ENCODE assay signal across 1 cellular context in the genomic region with DNA sequence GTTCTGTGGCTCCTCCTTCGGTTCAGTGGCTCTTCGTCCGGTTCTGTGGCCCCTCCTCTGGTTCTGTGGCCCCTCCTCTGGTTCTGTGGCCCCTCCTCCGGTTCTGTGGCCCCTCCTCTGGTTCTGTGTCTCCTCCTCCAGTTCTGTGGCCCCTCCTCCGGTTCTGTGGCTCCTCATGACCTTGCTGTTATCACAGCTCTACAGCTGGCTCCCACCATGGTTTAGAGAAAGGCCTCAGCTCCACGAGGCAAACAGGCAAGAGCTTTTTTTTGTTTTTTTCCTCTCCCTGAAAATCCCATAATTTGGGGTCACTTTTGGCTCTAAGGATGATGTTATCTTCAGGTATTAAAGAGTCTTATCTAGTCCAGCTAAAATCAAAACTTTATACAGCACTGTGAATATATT.
TF ChIP-seq lines count a peak whose summit lies in the region.

No MANE protein-coding gene starts in this region.

TF ChIP-seq in K562, 482 proteins besides CTCF, POLR2A, EP300 and RAD21 (continued from another document and continues in another):
- TF ChIP-seq, protein P1, sequence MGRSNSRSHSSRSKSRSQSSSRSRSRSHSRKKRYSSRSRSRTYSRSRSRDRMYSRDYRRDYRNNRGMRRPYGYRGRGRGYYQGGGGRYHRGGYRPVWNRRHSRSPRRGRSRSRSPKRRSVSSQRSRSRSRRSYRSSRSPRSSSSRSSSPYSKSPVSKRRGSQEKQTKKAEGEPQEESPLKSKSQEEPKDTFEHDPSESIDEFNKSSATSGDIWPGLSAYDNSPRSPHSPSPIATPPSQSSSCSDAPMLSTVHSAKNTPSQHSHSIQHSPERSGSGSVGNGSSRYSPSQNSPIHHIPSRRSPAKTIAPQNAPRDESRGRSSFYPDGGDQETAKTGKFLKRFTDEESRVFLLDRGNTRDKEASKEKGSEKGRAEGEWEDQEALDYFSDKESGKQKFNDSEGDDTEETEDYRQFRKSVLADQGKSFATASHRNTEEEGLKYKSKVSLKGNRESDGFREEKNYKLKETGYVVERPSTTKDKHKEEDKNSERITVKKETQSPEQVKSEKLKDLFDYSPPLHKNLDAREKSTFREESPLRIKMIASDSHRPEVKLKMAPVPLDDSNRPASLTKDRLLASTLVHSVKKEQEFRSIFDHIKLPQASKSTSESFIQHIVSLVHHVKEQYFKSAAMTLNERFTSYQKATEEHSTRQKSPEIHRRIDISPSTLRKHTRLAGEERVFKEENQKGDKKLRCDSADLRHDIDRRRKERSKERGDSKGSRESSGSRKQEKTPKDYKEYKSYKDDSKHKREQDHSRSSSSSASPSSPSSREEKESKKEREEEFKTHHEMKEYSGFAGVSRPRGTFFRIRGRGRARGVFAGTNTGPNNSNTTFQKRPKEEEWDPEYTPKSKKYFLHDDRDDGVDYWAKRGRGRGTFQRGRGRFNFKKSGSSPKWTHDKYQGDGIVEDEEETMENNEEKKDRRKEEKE (IDR thresholded peaks at IDR 0.05; ENCODE audit: borderline replicate concordance in 1 of 2, control insufficient read depth in 1 of 2, low read depth in 2 of 2, low read length in 1 of 2): no peak
- TF ChIP-seq, protein P2, sequence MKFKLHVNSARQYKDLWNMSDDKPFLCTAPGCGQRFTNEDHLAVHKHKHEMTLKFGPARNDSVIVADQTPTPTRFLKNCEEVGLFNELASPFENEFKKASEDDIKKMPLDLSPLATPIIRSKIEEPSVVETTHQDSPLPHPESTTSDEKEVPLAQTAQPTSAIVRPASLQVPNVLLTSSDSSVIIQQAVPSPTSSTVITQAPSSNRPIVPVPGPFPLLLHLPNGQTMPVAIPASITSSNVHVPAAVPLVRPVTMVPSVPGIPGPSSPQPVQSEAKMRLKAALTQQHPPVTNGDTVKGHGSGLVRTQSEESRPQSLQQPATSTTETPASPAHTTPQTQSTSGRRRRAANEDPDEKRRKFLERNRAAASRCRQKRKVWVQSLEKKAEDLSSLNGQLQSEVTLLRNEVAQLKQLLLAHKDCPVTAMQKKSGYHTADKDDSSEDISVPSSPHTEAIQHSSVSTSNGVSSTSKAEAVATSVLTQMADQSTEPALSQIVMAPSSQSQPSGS (CRISPR knock-in tag; IDR thresholded peaks at IDR 0.05): no peak
- TF ChIP-seq, protein P3, sequence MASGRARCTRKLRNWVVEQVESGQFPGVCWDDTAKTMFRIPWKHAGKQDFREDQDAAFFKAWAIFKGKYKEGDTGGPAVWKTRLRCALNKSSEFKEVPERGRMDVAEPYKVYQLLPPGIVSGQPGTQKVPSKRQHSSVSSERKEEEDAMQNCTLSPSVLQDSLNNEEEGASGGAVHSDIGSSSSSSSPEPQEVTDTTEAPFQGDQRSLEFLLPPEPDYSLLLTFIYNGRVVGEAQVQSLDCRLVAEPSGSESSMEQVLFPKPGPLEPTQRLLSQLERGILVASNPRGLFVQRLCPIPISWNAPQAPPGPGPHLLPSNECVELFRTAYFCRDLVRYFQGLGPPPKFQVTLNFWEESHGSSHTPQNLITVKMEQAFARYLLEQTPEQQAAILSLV (tag; IDR thresholded peaks at IDR 0.05): no peak
- TF ChIP-seq HNRNPH1 (optimal IDR thresholded peaks at IDR 0.05; ENCODE audit: low read depth, low read length) (no peak), ZNF384 (IDR thresholded peaks at IDR 0.05; ENCODE audit: low read depth, low read length) (peak; percentile 89), SAFB (IDR thresholded peaks at IDR 0.05; ENCODE audit: borderline replicate concordance, low read depth, low read length) (no peak), LCOR (CRISPR knock-in tag; IDR thresholded peaks at IDR 0.05) (0 out of 2 replicates have a peak, but pooled peaks have one; percentile 20), HDGF (IDR thresholded peaks at IDR 0.05) (no peak), FOXM1 (IDR thresholded peaks at IDR 0.05; ENCODE audit: low read depth) (0 out of 2 replicates have a peak, but pooled peaks have one; percentile 25), FOXM1 (CRISPR knock-in tag; IDR thresholded peaks at IDR 0.05; ENCODE audit: low read depth) (no peak), CSDE1 (IDR thresholded peaks at IDR 0.05) (no peak), ARNT (IDR thresholded peaks at IDR 0.05) (0 out of 4 replicates have a peak, but pooled peaks of 1 of the 2 experiments have one; percentile 42), NFYB (IDR thresholded peaks at IDR 0.05; ENCODE audit: extremely low read depth, insufficient read length) (no peak), MTA3 (IDR thresholded peaks at IDR 0.05; ENCODE audit: borderline replicate concordance) (peak; percentile 35; the same call in 1 of the 2 replicates), KLF16 (IDR thresholded peaks at IDR 0.05) (0 out of 2 replicates have a peak, but pooled peaks have one; percentile 18), EP400 (IDR thresholded peaks at IDR 0.05) (peak; percentile 65), MAFK (IDR thresholded peaks at IDR 0.05; ENCODE audit: low read length) (0 out of 2 replicates have a peak, but pooled peaks have one; percentile 11), HCFC1 (IDR thresholded peaks at IDR 0.05; ENCODE audit: low read depth, low read length) (no peak), RBM15 (IDR thresholded peaks at IDR 0.05; ENCODE audit: insufficient read depth, low read length) (no peak), JUNB (CRISPR knock-in tag; conservative IDR thresholded peaks at IDR 0.05) (no peak), SMARCA4 (IDR thresholded peaks at IDR 0.05) (peak; percentile 87), ILF3 (IDR thresholded peaks at IDR 0.05; ENCODE audit: borderline replicate concordance) (no peak), ZSCAN32 (CRISPR knock-in tag; IDR thresholded peaks at IDR 0.05) (no peak), ZNF239 (CRISPR knock-in tag; IDR thresholded peaks at IDR 0.05) (no peak), HLTF (IDR thresholded peaks at IDR 0.05) (no peak), ELF2 (CRISPR knock-in tag; IDR thresholded peaks at IDR 0.05) (no peak), MYC (IDR thresholded peaks at IDR 0.05; ENCODE audit: low read depth, low read length) (peak; percentile 93), MYC (CRISPR knock-in tag; IDR thresholded peaks at IDR 0.05; ENCODE audit: borderline replicate concordance, low read depth) (no peak), CC2D1A (IDR thresholded peaks at IDR 0.05) (no peak), MAFF (IDR thresholded peaks at IDR 0.05; ENCODE audit: low read length) (no peak), CREM (IDR thresholded peaks at IDR 0.05; ENCODE audit: low read depth) (no peak), ZNF347 (CRISPR knock-in tag; IDR thresholded peaks at IDR 0.05; ENCODE audit: low read depth) (no peak), CHD2 (IDR thresholded peaks at IDR 0.05; ENCODE audit: low read depth, low read length) (no peak), NCOR1 (IDR thresholded peaks at IDR 0.05) (peak; percentile 68), ZNF311 (CRISPR knock-in tag; IDR thresholded peaks at IDR 0.05) (peak; percentile 48; the same call in 1 of the 2 replicates), PRMT5 (CRISPR knock-in tag; IDR thresholded peaks at IDR 0.05) (no peak), ZNF197 (CRISPR knock-in tag; IDR thresholded peaks at IDR 0.05; ENCODE audit: low read depth) (no peak), ZNF766 (CRISPR knock-in tag; conservative IDR thresholded peaks at IDR 0.05) (0 out of 2 replicates have a peak, but pooled peaks have one; percentile 42), TCF7L2 (IDR thresholded peaks at IDR 0.05; ENCODE audit: low read depth, low read length) (no peak), ZNF232 (CRISPR knock-in tag; IDR thresholded peaks at IDR 0.05) (no peak), FOXJ2 (tag; IDR thresholded peaks at IDR 0.05) (no peak), ILK (tag; IDR thresholded peaks at IDR 0.05; ENCODE audit: borderline replicate concordance, low read depth) (no peak), MCM7 (IDR thresholded peaks at IDR 0.05) (no peak), TAF7 (tag; IDR thresholded peaks at IDR 0.05) (no peak), HIVEP1 (CRISPR knock-in tag; IDR thresholded peaks at IDR 0.05) (0 out of 2 replicates have a peak, but pooled peaks have one; percentile 18), SMARCB1 (IDR thresholded peaks at IDR 0.05; ENCODE audit: insufficient read length, low read depth) (no peak), POLR2H (tag; IDR thresholded peaks at IDR 0.05; ENCODE audit: low read depth) (no peak), GTF2E2 (tag; IDR thresholded peaks at IDR 0.05) (no peak), POLR3A (IDR thresholded peaks at IDR 0.05; ENCODE audit: borderline replicate concordance, extremely low read depth, insufficient read depth, insufficient read length) (no peak), ZNF23 (CRISPR knock-in tag; IDR thresholded peaks at IDR 0.05) (no peak), E2F3 (CRISPR knock-in tag; IDR thresholded peaks at IDR 0.05) (no peak), ZNF174 (CRISPR knock-in tag; IDR thresholded peaks at IDR 0.05) (no peak)
- TF ChIP-seq, protein P4, sequence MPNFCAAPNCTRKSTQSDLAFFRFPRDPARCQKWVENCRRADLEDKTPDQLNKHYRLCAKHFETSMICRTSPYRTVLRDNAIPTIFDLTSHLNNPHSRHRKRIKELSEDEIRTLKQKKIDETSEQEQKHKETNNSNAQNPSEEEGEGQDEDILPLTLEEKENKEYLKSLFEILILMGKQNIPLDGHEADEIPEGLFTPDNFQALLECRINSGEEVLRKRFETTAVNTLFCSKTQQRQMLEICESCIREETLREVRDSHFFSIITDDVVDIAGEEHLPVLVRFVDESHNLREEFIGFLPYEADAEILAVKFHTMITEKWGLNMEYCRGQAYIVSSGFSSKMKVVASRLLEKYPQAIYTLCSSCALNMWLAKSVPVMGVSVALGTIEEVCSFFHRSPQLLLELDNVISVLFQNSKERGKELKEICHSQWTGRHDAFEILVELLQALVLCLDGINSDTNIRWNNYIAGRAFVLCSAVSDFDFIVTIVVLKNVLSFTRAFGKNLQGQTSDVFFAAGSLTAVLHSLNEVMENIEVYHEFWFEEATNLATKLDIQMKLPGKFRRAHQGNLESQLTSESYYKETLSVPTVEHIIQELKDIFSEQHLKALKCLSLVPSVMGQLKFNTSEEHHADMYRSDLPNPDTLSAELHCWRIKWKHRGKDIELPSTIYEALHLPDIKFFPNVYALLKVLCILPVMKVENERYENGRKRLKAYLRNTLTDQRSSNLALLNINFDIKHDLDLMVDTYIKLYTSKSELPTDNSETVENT (CRISPR knock-in tag; IDR thresholded peaks at IDR 0.05): no peak
- TF ChIP-seq, protein P5, sequence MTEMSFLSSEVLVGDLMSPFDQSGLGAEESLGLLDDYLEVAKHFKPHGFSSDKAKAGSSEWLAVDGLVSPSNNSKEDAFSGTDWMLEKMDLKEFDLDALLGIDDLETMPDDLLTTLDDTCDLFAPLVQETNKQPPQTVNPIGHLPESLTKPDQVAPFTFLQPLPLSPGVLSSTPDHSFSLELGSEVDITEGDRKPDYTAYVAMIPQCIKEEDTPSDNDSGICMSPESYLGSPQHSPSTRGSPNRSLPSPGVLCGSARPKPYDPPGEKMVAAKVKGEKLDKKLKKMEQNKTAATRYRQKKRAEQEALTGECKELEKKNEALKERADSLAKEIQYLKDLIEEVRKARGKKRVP (CRISPR knock-in tag; IDR thresholded peaks at IDR 0.05): no peak
- TF ChIP-seq, protein P6, sequence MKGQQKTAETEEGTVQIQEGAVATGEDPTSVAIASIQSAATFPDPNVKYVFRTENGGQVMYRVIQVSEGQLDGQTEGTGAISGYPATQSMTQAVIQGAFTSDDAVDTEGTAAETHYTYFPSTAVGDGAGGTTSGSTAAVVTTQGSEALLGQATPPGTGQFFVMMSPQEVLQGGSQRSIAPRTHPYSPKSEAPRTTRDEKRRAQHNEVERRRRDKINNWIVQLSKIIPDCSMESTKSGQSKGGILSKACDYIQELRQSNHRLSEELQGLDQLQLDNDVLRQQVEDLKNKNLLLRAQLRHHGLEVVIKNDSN (CRISPR knock-in tag; IDR thresholded peaks at IDR 0.05): no peak
- TF ChIP-seq, protein P7, sequence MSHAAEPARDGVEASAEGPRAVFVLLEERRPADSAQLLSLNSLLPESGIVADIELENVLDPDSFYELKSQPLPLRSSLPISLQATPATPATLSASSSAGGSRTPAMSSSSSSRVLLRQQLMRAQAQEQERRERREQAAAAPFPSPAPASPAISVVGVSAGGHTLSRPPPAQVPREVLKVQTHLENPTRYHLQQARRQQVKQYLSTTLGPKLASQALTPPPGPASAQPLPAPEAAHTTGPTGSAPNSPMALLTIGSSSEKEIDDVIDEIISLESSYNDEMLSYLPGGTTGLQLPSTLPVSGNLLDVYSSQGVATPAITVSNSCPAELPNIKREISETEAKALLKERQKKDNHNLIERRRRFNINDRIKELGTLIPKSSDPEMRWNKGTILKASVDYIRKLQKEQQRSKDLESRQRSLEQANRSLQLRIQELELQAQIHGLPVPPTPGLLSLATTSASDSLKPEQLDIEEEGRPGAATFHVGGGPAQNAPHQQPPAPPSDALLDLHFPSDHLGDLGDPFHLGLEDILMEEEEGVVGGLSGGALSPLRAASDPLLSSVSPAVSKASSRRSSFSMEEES (CRISPR knock-in tag; IDR thresholded peaks at IDR 0.05): 0 out of 2 replicates have a peak, but pooled peaks have one; percentile 10
- TF ChIP-seq, protein P8, sequence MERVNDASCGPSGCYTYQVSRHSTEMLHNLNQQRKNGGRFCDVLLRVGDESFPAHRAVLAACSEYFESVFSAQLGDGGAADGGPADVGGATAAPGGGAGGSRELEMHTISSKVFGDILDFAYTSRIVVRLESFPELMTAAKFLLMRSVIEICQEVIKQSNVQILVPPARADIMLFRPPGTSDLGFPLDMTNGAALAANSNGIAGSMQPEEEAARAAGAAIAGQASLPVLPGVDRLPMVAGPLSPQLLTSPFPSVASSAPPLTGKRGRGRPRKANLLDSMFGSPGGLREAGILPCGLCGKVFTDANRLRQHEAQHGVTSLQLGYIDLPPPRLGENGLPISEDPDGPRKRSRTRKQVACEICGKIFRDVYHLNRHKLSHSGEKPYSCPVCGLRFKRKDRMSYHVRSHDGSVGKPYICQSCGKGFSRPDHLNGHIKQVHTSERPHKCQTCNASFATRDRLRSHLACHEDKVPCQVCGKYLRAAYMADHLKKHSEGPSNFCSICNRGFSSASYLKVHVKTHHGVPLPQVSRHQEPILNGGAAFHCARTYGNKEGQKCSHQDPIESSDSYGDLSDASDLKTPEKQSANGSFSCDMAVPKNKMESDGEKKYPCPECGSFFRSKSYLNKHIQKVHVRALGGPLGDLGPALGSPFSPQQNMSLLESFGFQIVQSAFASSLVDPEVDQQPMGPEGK (CRISPR knock-in tag; IDR thresholded peaks at IDR 0.05; ENCODE audit: borderline replicate concordance): no peak
- TF ChIP-seq, protein P9, sequence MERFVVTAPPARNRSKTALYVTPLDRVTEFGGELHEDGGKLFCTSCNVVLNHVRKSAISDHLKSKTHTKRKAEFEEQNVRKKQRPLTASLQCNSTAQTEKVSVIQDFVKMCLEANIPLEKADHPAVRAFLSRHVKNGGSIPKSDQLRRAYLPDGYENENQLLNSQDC (CRISPR knock-in tag; IDR thresholded peaks at IDR 0.05): no peak
- TF ChIP-seq, protein P10, sequence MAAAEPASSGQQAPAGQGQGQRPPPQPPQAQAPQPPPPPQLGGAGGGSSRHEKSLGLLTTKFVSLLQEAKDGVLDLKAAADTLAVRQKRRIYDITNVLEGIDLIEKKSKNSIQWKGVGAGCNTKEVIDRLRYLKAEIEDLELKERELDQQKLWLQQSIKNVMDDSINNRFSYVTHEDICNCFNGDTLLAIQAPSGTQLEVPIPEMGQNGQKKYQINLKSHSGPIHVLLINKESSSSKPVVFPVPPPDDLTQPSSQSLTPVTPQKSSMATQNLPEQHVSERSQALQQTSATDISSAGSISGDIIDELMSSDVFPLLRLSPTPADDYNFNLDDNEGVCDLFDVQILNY (CRISPR knock-in tag; IDR thresholded peaks at IDR 0.05): no peak
